Comparison of ENCODE assay signal across 1 cellular context in the genomic region with DNA sequence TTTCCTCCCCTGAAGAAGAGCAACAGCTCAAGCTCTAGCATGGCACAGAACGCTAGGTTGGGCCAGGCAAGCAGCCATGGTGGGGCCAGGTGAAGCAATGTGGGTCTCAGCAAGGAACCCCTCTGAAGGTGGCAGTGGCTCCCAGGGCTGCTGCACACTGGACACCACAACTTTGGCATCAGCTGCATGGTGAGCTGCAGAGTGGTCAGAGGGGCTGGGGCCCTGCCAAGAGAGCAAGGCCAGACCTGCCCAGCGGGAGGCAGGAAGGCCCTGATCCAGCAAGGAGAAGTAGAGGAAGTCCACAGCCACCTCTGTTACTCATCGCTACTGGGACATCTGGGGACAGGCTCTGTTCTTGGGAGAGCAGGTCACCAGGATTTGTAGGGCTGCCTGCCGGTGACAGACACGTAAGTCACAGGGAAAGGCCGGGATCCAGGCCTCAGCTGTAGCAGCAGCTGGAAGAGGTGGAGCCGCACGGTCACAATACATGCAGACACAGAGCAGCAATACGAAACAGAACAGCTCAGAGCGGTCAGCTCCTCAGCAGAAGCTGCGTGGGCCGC.
TF ChIP-seq lines count a peak whose summit lies in the region.

No MANE protein-coding gene starts in this region.

TF ChIP-seq in HepG2, 621 proteins besides CTCF, POLR2A, EP300 and RAD21 (continues in another document):
- TF ChIP-seq HDAC1 (CRISPR knock-in tag; IDR thresholded peaks at IDR 0.05), result no peak
- TF ChIP-seq ZZZ3 (CRISPR knock-in tag; IDR thresholded peaks at IDR 0.05; ENCODE audit: borderline replicate concordance), result no peak
- TF ChIP-seq FOSL2 (CRISPR knock-in tag; IDR thresholded peaks at IDR 0.05), result no peak
- no peak for TF ChIP-seq HOXA7 (CRISPR knock-in tag; IDR thresholded peaks at IDR 0.05)
- TF ChIP-seq ZNF574 (CRISPR knock-in tag; IDR thresholded peaks at IDR 0.05), result 0 out of 2 replicates have a peak, but pooled peaks have one; percentile 28
- no peak for TF ChIP-seq TRIM24 (CRISPR knock-in tag; IDR thresholded peaks at IDR 0.05)
- peak; percentile 51; the same call in 1 of the 2 replicates for TF ChIP-seq ZNF280B (CRISPR knock-in tag; IDR thresholded peaks at IDR 0.05; ENCODE audit: borderline replicate concordance)
- 0 out of 2 replicates have a peak, but pooled peaks have one; percentile 43 for TF ChIP-seq ZNF563 (CRISPR knock-in tag; IDR thresholded peaks at IDR 0.05)
- no peak for TF ChIP-seq SAP130 (CRISPR knock-in tag; IDR thresholded peaks at IDR 0.05; ENCODE audit: low read depth)
- TF ChIP-seq ZNF83 (CRISPR knock-in tag; IDR thresholded peaks at IDR 0.05; ENCODE audit: borderline replicate concordance), result no peak
- TF ChIP-seq ZFP91 (CRISPR knock-in tag; IDR thresholded peaks at IDR 0.05; ENCODE audit: borderline replicate concordance), result no peak
- TF ChIP-seq PCBP2 (optimal IDR thresholded peaks at IDR 0.05; ENCODE audit: low read depth, low read length, poor library complexity, severe bottlenecking), result no peak
- peak; percentile 71 for TF ChIP-seq RBM22 (optimal IDR thresholded peaks at IDR 0.05; ENCODE audit: low read length)
- TF ChIP-seq, protein P1, sequence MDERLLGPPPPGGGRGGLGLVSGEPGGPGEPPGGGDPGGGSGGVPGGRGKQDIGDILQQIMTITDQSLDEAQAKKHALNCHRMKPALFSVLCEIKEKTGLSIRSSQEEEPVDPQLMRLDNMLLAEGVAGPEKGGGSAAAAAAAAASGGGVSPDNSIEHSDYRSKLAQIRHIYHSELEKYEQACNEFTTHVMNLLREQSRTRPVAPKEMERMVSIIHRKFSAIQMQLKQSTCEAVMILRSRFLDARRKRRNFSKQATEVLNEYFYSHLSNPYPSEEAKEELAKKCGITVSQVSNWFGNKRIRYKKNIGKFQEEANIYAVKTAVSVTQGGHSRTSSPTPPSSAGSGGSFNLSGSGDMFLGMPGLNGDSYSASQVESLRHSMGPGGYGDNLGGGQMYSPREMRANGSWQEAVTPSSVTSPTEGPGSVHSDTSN (CRISPR knock-in tag; IDR thresholded peaks at IDR 0.05), result no peak
- peak; percentile 82; the same call in 1 of the 2 replicates for TF ChIP-seq AKAP8 (CRISPR knock-in tag; IDR thresholded peaks at IDR 0.05)
- TF ChIP-seq MLLT10 (CRISPR knock-in tag; IDR thresholded peaks at IDR 0.05), result no peak
- TF ChIP-seq RBAK (CRISPR knock-in tag; IDR thresholded peaks at IDR 0.05), result no peak
- TF ChIP-seq NONO (IDR thresholded peaks at IDR 0.05), result no peak
- peak; percentile 52 for TF ChIP-seq NONO (CRISPR knock-in tag; conservative IDR thresholded peaks at IDR 0.05)
- TF ChIP-seq, protein P2, sequence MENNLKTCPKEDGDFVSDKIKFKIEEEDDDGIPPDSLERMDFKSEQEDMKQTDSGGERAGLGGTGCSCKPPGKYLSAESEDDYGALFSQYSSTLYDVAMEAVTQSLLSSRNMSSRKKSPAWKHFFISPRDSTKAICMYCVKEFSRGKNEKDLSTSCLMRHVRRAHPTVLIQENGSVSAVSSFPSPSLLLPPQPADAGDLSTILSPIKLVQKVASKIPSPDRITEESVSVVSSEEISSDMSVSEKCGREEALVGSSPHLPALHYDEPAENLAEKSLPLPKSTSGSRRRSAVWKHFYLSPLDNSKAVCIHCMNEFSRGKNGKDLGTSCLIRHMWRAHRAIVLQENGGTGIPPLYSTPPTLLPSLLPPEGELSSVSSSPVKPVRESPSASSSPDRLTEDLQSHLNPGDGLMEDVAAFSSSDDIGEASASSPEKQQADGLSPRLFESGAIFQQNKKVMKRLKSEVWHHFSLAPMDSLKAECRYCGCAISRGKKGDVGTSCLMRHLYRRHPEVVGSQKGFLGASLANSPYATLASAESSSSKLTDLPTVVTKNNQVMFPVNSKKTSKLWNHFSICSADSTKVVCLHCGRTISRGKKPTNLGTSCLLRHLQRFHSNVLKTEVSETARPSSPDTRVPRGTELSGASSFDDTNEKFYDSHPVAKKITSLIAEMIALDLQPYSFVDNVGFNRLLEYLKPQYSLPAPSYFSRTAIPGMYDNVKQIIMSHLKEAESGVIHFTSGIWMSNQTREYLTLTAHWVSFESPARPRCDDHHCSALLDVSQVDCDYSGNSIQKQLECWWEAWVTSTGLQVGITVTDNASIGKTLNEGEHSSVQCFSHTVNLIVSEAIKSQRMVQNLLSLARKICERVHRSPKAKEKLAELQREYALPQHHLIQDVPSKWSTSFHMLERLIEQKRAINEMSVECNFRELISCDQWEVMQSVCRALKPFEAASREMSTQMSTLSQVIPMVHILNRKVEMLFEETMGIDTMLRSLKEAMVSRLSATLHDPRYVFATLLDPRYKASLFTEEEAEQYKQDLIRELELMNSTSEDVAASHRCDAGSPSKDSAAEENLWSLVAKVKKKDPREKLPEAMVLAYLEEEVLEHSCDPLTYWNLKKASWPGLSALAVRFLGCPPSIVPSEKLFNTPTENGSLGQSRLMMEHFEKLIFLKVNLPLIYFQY (CRISPR knock-in tag; IDR thresholded peaks at IDR 0.05; ENCODE audit: borderline replicate concordance), result no peak
- TF ChIP-seq ZNF713 (CRISPR knock-in tag; IDR thresholded peaks at IDR 0.05), result no peak
- TF ChIP-seq FOXP4 (CRISPR knock-in tag; IDR thresholded peaks at IDR 0.05), result no peak
- TF ChIP-seq HOXA5 (CRISPR knock-in tag; IDR thresholded peaks at IDR 0.05), result no peak
- no peak for TF ChIP-seq TP53 (CRISPR knock-in tag; conservative IDR thresholded peaks at IDR 0.05)
- TF ChIP-seq CBFB (CRISPR knock-in tag; IDR thresholded peaks at IDR 0.05), result no peak
- peak; percentile 88 for TF ChIP-seq AGO2 (optimal IDR thresholded peaks at IDR 0.05; ENCODE audit: low read depth, low read length)
- TF ChIP-seq ZNF549 (CRISPR knock-in tag; IDR thresholded peaks at IDR 0.05), result no peak
- TF ChIP-seq, protein P3, sequence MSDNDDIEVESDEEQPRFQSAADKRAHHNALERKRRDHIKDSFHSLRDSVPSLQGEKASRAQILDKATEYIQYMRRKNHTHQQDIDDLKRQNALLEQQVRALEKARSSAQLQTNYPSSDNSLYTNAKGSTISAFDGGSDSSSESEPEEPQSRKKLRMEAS (IDR thresholded peaks at IDR 0.05), result no peak
- no peak for TF ChIP-seq ZFP1 (CRISPR knock-in tag; IDR thresholded peaks at IDR 0.05)
- TF ChIP-seq ZNF552 (CRISPR knock-in tag; IDR thresholded peaks at IDR 0.05; ENCODE audit: borderline replicate concordance), result no peak
- TF ChIP-seq ZKSCAN5 (CRISPR knock-in tag; IDR thresholded peaks at IDR 0.05), result no peak
- no peak for TF ChIP-seq ONECUT2 (CRISPR knock-in tag; IDR thresholded peaks at IDR 0.05)
- no peak for TF ChIP-seq ZNF24 (IDR thresholded peaks at IDR 0.05)
- TF ChIP-seq POLR2AphosphoS5 (IDR thresholded peaks at IDR 0.05; ENCODE audit: low read depth, low read length), result peak; percentile 31
- no peak for TF ChIP-seq ZNF17 (CRISPR knock-in tag; IDR thresholded peaks at IDR 0.05)
- TF ChIP-seq ZNF747 (CRISPR knock-in tag; IDR thresholded peaks at IDR 0.05; ENCODE audit: borderline replicate concordance), result no peak
- TF ChIP-seq ZNF383 (CRISPR knock-in tag; IDR thresholded peaks at IDR 0.05; ENCODE audit: borderline replicate concordance), result no peak
- no peak for TF ChIP-seq KMT2B (CRISPR knock-in tag; IDR thresholded peaks at IDR 0.05)
- TF ChIP-seq MXD1 (CRISPR knock-in tag; IDR thresholded peaks at IDR 0.05), result no peak
- TF ChIP-seq ZNF616 (CRISPR knock-in tag; IDR thresholded peaks at IDR 0.05; ENCODE audit: low read depth), result no peak
- TF ChIP-seq, protein P4, sequence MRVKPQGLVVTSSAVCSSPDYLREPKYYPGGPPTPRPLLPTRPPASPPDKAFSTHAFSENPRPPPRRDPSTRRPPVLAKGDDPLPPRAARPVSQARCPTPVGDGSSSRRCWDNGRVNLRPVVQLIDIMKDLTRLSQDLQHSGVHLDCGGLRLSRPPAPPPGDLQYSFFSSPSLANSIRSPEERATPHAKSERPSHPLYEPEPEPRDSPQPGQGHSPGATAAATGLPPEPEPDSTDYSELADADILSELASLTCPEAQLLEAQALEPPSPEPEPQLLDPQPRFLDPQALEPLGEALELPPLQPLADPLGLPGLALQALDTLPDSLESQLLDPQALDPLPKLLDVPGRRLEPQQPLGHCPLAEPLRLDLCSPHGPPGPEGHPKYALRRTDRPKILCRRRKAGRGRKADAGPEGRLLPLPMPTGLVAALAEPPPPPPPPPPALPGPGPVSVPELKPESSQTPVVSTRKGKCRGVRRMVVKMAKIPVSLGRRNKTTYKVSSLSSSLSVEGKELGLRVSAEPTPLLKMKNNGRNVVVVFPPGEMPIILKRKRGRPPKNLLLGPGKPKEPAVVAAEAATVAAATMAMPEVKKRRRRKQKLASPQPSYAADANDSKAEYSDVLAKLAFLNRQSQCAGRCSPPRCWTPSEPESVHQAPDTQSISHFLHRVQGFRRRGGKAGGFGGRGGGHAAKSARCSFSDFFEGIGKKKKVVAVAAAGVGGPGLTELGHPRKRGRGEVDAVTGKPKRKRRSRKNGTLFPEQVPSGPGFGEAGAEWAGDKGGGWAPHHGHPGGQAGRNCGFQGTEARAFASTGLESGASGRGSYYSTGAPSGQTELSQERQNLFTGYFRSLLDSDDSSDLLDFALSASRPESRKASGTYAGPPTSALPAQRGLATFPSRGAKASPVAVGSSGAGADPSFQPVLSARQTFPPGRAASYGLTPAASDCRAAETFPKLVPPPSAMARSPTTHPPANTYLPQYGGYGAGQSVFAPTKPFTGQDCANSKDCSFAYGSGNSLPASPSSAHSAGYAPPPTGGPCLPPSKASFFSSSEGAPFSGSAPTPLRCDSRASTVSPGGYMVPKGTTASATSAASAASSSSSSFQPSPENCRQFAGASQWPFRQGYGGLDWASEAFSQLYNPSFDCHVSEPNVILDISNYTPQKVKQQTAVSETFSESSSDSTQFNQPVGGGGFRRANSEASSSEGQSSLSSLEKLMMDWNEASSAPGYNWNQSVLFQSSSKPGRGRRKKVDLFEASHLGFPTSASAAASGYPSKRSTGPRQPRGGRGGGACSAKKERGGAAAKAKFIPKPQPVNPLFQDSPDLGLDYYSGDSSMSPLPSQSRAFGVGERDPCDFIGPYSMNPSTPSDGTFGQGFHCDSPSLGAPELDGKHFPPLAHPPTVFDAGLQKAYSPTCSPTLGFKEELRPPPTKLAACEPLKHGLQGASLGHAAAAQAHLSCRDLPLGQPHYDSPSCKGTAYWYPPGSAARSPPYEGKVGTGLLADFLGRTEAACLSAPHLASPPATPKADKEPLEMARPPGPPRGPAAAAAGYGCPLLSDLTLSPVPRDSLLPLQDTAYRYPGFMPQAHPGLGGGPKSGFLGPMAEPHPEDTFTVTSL (CRISPR knock-in tag; IDR thresholded peaks at IDR 0.05; ENCODE audit: borderline replicate concordance), result no peak
- TF ChIP-seq YEATS4 (CRISPR knock-in tag; IDR thresholded peaks at IDR 0.05; ENCODE audit: borderline replicate concordance), result no peak
- no peak for TF ChIP-seq NRL (CRISPR knock-in tag; IDR thresholded peaks at IDR 0.05; ENCODE audit: borderline replicate concordance)
- no peak for TF ChIP-seq SMYD3 (CRISPR knock-in tag; IDR thresholded peaks at IDR 0.05)
